ENCODE assay signal across 1 cellular context in the genomic region with DNA sequence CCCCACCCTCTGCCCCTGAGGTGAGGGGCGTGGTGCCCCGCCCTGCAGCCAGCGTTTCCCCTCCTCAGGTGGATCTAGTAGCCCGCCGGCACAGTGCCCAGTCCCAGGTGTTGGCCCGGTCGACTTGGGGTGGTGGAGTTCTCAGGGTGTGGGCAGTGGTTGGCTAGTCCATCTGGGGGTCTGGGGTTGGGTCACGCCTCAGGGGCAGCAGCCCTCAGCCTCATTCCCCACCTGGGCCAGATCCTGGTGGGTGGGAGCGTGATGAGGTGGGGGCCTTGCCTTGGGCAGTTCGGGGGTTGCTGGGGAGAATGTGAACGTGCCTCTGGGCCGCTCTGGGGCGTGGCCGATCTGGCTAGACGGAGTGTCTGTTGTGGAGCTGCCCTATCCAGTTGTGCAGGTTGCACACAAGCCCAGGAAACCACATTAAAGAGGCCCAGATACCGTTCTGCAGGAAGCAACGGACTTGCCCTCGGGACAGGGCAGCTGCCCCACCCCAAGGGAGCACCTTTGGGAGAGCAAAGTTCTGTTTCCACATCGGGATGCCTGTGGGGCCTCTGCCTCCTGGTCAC.
TF ChIP-seq lines count a peak whose summit lies in the region.

No MANE protein-coding gene starts in this region.

TF ChIP-seq in HepG2, 621 proteins besides CTCF, POLR2A, EP300 and RAD21 (continues in another document):
- TF ChIP-seq GABPA (IDR thresholded peaks at IDR 0.05; ENCODE audit: low read depth, low read length): no peak
- TF ChIP-seq GABPA (CRISPR knock-in tag; IDR thresholded peaks at IDR 0.05; ENCODE audit: low read depth): no peak
- no peak for TF ChIP-seq ZNF652 (CRISPR knock-in tag; IDR thresholded peaks at IDR 0.05; ENCODE audit: borderline replicate concordance, low read depth)
- peak; percentile 80 for TF ChIP-seq RBM22 (optimal IDR thresholded peaks at IDR 0.05; ENCODE audit: low read length)
- TF ChIP-seq HNRNPLL (IDR thresholded peaks at IDR 0.05; ENCODE audit: low read depth, low read length, poor library complexity, severe bottlenecking): peak; percentile 41
- no peak for TF ChIP-seq SRF (IDR thresholded peaks at IDR 0.05; ENCODE audit: low read depth, low read length)
- 0 out of 2 replicates have a peak, but pooled peaks have one; percentile 25 for TF ChIP-seq ZFX (CRISPR knock-in tag; IDR thresholded peaks at IDR 0.05; ENCODE audit: low read depth)
- TF ChIP-seq ZNF121 (CRISPR knock-in tag; IDR thresholded peaks at IDR 0.05): 0 out of 2 replicates have a peak, but pooled peaks have one; percentile 15
- TF ChIP-seq TAF15 (IDR thresholded peaks at IDR 0.05; ENCODE audit: low read depth, low read length, poor library complexity, severe bottlenecking): peak; percentile 64
- TF ChIP-seq ZNF724P (CRISPR knock-in tag; IDR thresholded peaks at IDR 0.05; ENCODE audit: borderline replicate concordance): no peak
- peak; percentile 75 for TF ChIP-seq AGO2 (optimal IDR thresholded peaks at IDR 0.05; ENCODE audit: low read depth, low read length)
- TF ChIP-seq, protein P1, sequence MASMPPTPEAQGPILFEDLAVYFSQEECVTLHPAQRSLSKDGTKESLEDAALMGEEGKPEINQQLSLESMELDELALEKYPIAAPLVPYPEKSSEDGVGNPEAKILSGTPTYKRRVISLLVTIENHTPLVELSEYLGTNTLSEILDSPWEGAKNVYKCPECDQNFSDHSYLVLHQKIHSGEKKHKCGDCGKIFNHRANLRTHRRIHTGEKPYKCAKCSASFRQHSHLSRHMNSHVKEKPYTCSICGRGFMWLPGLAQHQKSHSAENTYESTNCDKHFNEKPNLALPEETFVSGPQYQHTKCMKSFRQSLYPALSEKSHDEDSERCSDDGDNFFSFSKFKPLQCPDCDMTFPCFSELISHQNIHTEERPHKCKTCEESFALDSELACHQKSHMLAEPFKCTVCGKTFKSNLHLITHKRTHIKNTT (CRISPR knock-in tag; IDR thresholded peaks at IDR 0.05): no peak
- TF ChIP-seq, protein P2, sequence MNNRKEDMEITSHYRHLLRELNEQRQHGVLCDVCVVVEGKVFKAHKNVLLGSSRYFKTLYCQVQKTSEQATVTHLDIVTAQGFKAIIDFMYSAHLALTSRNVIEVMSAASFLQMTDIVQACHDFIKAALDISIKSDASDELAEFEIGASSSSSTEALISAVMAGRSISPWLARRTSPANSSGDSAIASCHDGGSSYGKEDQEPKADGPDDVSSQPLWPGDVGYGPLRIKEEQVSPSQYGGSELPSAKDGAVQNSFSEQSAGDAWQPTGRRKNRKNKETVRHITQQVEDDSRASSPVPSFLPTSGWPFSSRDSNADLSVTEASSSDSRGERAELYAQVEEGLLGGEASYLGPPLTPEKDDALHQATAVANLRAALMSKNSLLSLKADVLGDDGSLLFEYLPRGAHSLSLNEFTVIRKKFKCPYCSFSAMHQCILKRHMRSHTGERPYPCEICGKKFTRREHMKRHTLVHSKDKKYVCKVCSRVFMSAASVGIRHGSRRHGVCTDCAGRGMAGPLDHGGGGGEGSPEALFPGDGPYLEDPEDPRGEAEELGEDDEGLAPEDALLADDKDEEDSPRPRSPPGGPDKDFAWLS (CRISPR knock-in tag; IDR thresholded peaks at IDR 0.05; ENCODE audit: borderline replicate concordance): 0 out of 2 replicates have a peak, but pooled peaks have one; percentile 52
- TF ChIP-seq ZNF263 (CRISPR knock-in tag; IDR thresholded peaks at IDR 0.05): peak; percentile 79; the same call in 1 of the 2 replicates
- no peak for TF ChIP-seq LCORL (IDR thresholded peaks at IDR 0.05)
- peak; percentile 35; the same call in 1 of the 2 replicates for TF ChIP-seq LCORL (CRISPR knock-in tag; IDR thresholded peaks at IDR 0.05)
- peak; percentile 21; the same call in 1 of the 2 replicates for TF ChIP-seq SAP130 (CRISPR knock-in tag; IDR thresholded peaks at IDR 0.05; ENCODE audit: low read depth)
- TF ChIP-seq ZNF777 (CRISPR knock-in tag; IDR thresholded peaks at IDR 0.05): no peak
- no peak for TF ChIP-seq PITX1 (CRISPR knock-in tag; IDR thresholded peaks at IDR 0.05)
- 0 out of 2 replicates have a peak, but pooled peaks have one; percentile 14 for TF ChIP-seq MTA1 (CRISPR knock-in tag; IDR thresholded peaks at IDR 0.05; ENCODE audit: borderline replicate concordance)
- no peak for TF ChIP-seq ZFAT (CRISPR knock-in tag; conservative IDR thresholded peaks at IDR 0.05)
- TF ChIP-seq HNF4A (CRISPR knock-in tag; IDR thresholded peaks at IDR 0.05): peak; percentile 58; the same call in 1 of the 2 replicates
- TF ChIP-seq, protein P3, sequence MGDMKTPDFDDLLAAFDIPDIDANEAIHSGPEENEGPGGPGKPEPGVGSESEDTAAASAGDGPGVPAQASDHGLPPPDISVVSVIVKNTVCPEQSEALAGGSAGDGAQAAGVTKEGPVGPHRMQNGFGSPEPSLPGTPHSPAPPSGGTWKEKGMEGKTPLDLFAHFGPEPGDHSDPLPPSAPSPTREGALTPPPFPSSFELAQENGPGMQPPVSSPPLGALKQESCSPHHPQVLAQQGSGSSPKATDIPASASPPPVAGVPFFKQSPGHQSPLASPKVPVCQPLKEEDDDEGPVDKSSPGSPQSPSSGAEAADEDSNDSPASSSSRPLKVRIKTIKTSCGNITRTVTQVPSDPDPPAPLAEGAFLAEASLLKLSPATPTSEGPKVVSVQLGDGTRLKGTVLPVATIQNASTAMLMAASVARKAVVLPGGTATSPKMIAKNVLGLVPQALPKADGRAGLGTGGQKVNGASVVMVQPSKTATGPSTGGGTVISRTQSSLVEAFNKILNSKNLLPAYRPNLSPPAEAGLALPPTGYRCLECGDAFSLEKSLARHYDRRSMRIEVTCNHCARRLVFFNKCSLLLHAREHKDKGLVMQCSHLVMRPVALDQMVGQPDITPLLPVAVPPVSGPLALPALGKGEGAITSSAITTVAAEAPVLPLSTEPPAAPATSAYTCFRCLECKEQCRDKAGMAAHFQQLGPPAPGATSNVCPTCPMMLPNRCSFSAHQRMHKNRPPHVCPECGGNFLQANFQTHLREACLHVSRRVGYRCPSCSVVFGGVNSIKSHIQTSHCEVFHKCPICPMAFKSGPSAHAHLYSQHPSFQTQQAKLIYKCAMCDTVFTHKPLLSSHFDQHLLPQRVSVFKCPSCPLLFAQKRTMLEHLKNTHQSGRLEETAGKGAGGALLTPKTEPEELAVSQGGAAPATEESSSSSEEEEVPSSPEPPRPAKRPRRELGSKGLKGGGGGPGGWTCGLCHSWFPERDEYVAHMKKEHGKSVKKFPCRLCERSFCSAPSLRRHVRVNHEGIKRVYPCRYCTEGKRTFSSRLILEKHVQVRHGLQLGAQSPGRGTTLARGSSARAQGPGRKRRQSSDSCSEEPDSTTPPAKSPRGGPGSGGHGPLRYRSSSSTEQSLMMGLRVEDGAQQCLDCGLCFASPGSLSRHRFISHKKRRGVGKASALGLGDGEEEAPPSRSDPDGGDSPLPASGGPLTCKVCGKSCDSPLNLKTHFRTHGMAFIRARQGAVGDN (CRISPR knock-in tag; IDR thresholded peaks at IDR 0.05): peak; percentile 48
- TF ChIP-seq, protein P4, sequence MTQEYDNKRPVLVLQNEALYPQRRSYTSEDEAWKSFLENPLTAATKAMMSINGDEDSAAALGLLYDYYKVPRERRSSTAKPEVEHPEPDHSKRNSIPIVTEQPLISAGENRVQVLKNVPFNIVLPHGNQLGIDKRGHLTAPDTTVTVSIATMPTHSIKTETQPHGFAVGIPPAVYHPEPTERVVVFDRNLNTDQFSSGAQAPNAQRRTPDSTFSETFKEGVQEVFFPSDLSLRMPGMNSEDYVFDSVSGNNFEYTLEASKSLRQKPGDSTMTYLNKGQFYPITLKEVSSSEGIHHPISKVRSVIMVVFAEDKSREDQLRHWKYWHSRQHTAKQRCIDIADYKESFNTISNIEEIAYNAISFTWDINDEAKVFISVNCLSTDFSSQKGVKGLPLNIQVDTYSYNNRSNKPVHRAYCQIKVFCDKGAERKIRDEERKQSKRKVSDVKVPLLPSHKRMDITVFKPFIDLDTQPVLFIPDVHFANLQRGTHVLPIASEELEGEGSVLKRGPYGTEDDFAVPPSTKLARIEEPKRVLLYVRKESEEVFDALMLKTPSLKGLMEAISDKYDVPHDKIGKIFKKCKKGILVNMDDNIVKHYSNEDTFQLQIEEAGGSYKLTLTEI (CRISPR knock-in tag; conservative IDR thresholded peaks at IDR 0.05): no peak
- TF ChIP-seq CBFB (CRISPR knock-in tag; IDR thresholded peaks at IDR 0.05): peak; percentile 41; the same call in 1 of the 2 replicates
- TF ChIP-seq, protein P5, sequence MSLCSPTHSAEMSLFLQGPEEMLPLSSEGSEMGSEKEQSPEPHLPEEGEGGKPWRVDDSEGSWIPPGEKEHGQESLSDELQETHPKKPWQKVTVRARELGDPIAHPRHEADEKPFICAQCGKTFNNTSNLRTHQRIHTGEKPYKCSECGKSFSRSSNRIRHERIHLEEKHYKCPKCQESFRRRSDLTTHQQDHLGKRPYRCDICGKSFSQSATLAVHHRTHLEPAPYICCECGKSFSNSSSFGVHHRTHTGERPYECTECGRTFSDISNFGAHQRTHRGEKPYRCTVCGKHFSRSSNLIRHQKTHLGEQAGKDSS (CRISPR knock-in tag; IDR thresholded peaks at IDR 0.05; ENCODE audit: borderline replicate concordance, low read depth): peak; percentile 85; the same call in 1 of the 2 replicates
- TF ChIP-seq ZNF556 (CRISPR knock-in tag; IDR thresholded peaks at IDR 0.05; ENCODE audit: borderline replicate concordance): 0 out of 2 replicates have a peak, but pooled peaks have one; percentile 33
- no peak for TF ChIP-seq MIER3 (CRISPR knock-in tag; IDR thresholded peaks at IDR 0.05; ENCODE audit: borderline replicate concordance)
- 0 out of 2 replicates have a peak, but pooled peaks have one; percentile 16 for TF ChIP-seq ZBTB38 (CRISPR knock-in tag; IDR thresholded peaks at IDR 0.05)
- peak; percentile 12; the same call in 1 of the 2 replicates for TF ChIP-seq ETV5 (CRISPR knock-in tag; IDR thresholded peaks at IDR 0.05; ENCODE audit: borderline replicate concordance)
- TF ChIP-seq, protein P6, sequence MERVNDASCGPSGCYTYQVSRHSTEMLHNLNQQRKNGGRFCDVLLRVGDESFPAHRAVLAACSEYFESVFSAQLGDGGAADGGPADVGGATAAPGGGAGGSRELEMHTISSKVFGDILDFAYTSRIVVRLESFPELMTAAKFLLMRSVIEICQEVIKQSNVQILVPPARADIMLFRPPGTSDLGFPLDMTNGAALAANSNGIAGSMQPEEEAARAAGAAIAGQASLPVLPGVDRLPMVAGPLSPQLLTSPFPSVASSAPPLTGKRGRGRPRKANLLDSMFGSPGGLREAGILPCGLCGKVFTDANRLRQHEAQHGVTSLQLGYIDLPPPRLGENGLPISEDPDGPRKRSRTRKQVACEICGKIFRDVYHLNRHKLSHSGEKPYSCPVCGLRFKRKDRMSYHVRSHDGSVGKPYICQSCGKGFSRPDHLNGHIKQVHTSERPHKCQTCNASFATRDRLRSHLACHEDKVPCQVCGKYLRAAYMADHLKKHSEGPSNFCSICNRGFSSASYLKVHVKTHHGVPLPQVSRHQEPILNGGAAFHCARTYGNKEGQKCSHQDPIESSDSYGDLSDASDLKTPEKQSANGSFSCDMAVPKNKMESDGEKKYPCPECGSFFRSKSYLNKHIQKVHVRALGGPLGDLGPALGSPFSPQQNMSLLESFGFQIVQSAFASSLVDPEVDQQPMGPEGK (CRISPR knock-in tag; IDR thresholded peaks at IDR 0.05): peak; percentile 59; the same call in 1 of the 2 replicates
- peak; percentile 35; the same call in 1 of the 2 replicates for TF ChIP-seq HNF4G (IDR thresholded peaks at IDR 0.05; ENCODE audit: borderline replicate concordance, low read depth, low read length)
- TF ChIP-seq HNF4G (CRISPR knock-in tag; IDR thresholded peaks at IDR 0.05; ENCODE audit: borderline replicate concordance, low read depth): no peak
- no peak for TF ChIP-seq IKZF1 (IDR thresholded peaks at IDR 0.05)
- TF ChIP-seq, protein P7, sequence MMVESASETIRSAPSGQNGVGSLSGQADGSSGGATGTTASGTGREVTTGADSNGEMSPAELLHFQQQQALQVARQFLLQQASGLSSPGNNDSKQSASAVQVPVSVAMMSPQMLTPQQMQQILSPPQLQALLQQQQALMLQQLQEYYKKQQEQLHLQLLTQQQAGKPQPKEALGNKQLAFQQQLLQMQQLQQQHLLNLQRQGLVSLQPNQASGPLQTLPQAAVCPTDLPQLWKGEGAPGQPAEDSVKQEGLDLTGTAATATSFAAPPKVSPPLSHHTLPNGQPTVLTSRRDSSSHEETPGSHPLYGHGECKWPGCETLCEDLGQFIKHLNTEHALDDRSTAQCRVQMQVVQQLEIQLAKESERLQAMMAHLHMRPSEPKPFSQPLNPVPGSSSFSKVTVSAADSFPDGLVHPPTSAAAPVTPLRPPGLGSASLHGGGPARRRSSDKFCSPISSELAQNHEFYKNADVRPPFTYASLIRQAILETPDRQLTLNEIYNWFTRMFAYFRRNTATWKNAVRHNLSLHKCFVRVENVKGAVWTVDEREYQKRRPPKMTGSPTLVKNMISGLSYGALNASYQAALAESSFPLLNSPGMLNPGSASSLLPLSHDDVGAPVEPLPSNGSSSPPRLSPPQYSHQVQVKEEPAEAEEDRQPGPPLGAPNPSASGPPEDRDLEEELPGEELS (CRISPR knock-in tag; IDR thresholded peaks at IDR 0.05): peak; percentile 58; the same call in 1 of the 2 replicates
- TF ChIP-seq, protein P8, sequence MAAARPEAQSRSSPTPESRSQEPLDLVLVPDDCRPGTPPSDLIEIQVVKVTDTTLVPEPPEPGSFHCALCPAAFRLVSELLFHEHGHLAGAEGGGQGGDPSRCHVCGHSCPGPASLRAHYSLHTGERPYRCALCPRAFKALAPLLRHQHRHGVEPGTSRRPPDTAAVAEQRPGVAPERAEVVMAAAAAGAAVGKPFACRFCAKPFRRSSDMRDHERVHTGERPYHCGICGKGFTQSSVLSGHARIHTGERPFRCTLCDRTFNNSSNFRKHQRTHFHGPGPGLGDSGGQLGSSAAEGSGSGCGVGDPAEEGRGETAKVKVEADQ (CRISPR knock-in tag; IDR thresholded peaks at IDR 0.05; ENCODE audit: borderline replicate concordance): no peak
